In genomic region chr16:780296-780695, GRCh38 we compare ENCODE assay signal across 1 cellular context.
TF ChIP-seq lines count a peak whose summit lies in the region.

No MANE protein-coding gene starts in this region.

TF ChIP-seq in H1, 55 proteins besides CTCF, POLR2A, EP300 and RAD21:
- TF ChIP-seq BACH1 (IDR thresholded peaks at IDR 0.05; ENCODE audit: low read length) (no peak), HDAC2 (IDR thresholded peaks at IDR 0.05; ENCODE audit: borderline replicate concordance in 1 of 2, low read depth in 2 of 2, low read length in 2 of 2) (no peak), SRF (IDR thresholded peaks at IDR 0.05; ENCODE audit: low read depth, low read length) (no peak), NRF1 (IDR thresholded peaks at IDR 0.05; ENCODE audit: low read depth, low read length) (no peak), ASH2L (IDR thresholded peaks at IDR 0.05; ENCODE audit: low read length) (no peak), ATF3 (IDR thresholded peaks at IDR 0.05; ENCODE audit: insufficient read depth, low read depth, low read length) (no peak), KDM4A (IDR thresholded peaks at IDR 0.05; ENCODE audit: low read depth, low read length, severe bottlenecking) (no peak), SIRT6 (IDR thresholded peaks at IDR 0.05; ENCODE audit: low read length) (no peak), CHD7 (IDR thresholded peaks at IDR 0.05; ENCODE audit: insufficient replicate concordance, low read length) (no peak), ZNF274 (IDR thresholded peaks at IDR 0.05; ENCODE audit: borderline replicate concordance, extremely low read depth, low read length) (no peak), CREB1 (IDR thresholded peaks at IDR 0.05) (no peak), CBX5 (IDR thresholded peaks at IDR 0.05; ENCODE audit: low read depth, low read length) (no peak), CEBPB (IDR thresholded peaks at IDR 0.05; ENCODE audit: low read depth, low read length) (no peak), HDAC6 (IDR thresholded peaks at IDR 0.05; ENCODE audit: low read depth, low read length) (no peak), SAP30 (IDR thresholded peaks at IDR 0.05; ENCODE audit: insufficient read depth, insufficient replicate concordance, low read length) (no peak), KDM5A (IDR thresholded peaks at IDR 0.05; ENCODE audit: low read length) (no peak), MAFK (IDR thresholded peaks at IDR 0.05; ENCODE audit: low read depth, low read length) (no peak)
